11 cellular contexts compared by ENCODE assay signal in genomic region chr3:112376996-112377395, GRCh38. TPM values are rescaled to one million over a fixed set of nuclear protein-coding genes. Genes with fewer than 3 reads are reported as not detected.
A peak's percentile ranks its signal among the peaks of the same experiment; 100 is the strongest.
DNase-seq lines count a peak whose midpoint lies in the region; TF ChIP-seq lines count a peak whose summit lies in the region.
"Had no signal": no experiment of that assay in that cellular context is flagged by ENCODE, and none has a peak within 500 bp of the region (broad histone marks: within the 10 kb centered on the region; RNA-seq: fewer than 3 reads in every experiment).

No MANE protein-coding gene starts in this region.

- H3K9me3 Mint-ChIP-seq in immature natural killer cell: no peaks in the 10 kb centered on the region
- H3K9me3 Mint-ChIP-seq: CD8-positive, alpha-beta T cell had no signal

- H3K27me3 Mint-ChIP-seq in immature natural killer cell (ENCODE audit: low read depth in 3 of 3): peaks cover 0 to 2% (median 0%) of the 10 kb centered on the region in 3 donors
- H3K27me3 Mint-ChIP-seq: activated CD4-positive, alpha-beta T cell treated with anti-CD3 and anti-CD28 coated beads, Interleukin-2, amount 10 ng/mL, durations not matched to agents 7 days and 5 days; activated naive CD8-positive, alpha-beta T cell treated with anti-CD3 and anti-CD28 coated beads, Interleukin-2, amount 10 ng/mL, durations not matched to agents 7 days and 5 days had no signal

- H3K4me1 Mint-ChIP-seq in immature natural killer cell: peaks cover 0 to 1% of the 10 kb centered on the region in 2 donors

- H3K36me3 Mint-ChIP-seq in immature natural killer cell: no peaks in the 10 kb centered on the region
- H3K36me3 Mint-ChIP-seq: CD8-positive, alpha-beta T cell had no signal

- H3K4me3 ChIP-seq in fibroblast of mammary gland (ENCODE audit: control insufficient read depth, low read depth, low read length): no peak overlapping the region

- H3K27ac Mint-ChIP-seq in immature natural killer cell: no peak overlapping the region
- H3K27ac Mint-ChIP-seq: activated CD4-positive, alpha-beta T cell treated with anti-CD3 and anti-CD28 coated beads, Interleukin-2, amount 10 ng/mL, durations not matched to agents 7 days and 5 days; activated naive CD8-positive, alpha-beta T cell treated with anti-CD3 and anti-CD28 coated beads, Interleukin-2, amount 10 ng/mL, durations not matched to agents 7 days and 5 days; CD8-positive, alpha-beta T cell had no signal

- no peak overlapping the region for H3K4me3 Mint-ChIP-seq in immature natural killer cell
- H3K4me3 Mint-ChIP-seq: activated CD4-positive, alpha-beta T cell treated with anti-CD3 and anti-CD28 coated beads, Interleukin-2, amount 10 ng/mL, durations not matched to agents 7 days and 5 days; activated naive CD8-positive, alpha-beta T cell treated with anti-CD3 and anti-CD28 coated beads, Interleukin-2, amount 10 ng/mL, durations not matched to agents 7 days and 5 days; CD8-positive, alpha-beta T cell had no signal

- no peak for TF ChIP-seq CTCF in fibroblast of mammary gland (conservative IDR thresholded peaks at IDR 0.05; ENCODE audit: control insufficient read depth, insufficient read depth, low read depth, low read length)
- no peak for TF ChIP-seq CTCF in GM10266 (IDR thresholded peaks at IDR 0.05; ENCODE audit: control insufficient read depth, insufficient read depth, low read depth, missing control alignments)

- DNase-seq in GF-D8 (lab: John Stamatoyannopoulos, UW) (peak; percentile 26), OCI-M1 (lab: John Stamatoyannopoulos, UW) (peak; percentile 59), fibroblast of mammary gland (ENCODE audit: low read depth) (peak; percentile 78), non-pigmented ciliary epithelial cell (ENCODE audit: low read depth) (peak; percentile 65), GM10266 (ENCODE audit: extremely low spot score) (no peak), NCI-H748 (lab: John Stamatoyannopoulos, UW; ENCODE audit: unreplicated experiment) (no peak), immature natural killer cell (no peak), T-helper 1 cell (no peak)
- DNase-seq: activated CD4-positive, alpha-beta T cell treated with anti-CD3 and anti-CD28 coated beads, Interleukin-2, amount 10 ng/mL, durations not matched to agents 7 days and 5 days; activated naive CD8-positive, alpha-beta T cell treated with anti-CD3 and anti-CD28 coated beads, Interleukin-2, amount 10 ng/mL, durations not matched to agents 7 days and 5 days; CD8-positive, alpha-beta T cell had no signal

RNA-seq across cellular contexts. Expression of gene CD200, which starts 44.0 kb away (rescaled TPM):
- polyA plus RNA-seq in immature natural killer cell: under 1 TPM in 2 of 3 donors, not detected in 1; 0.11 to 0.20 TPM

Comparison
In these comparisons a context has a peak if more than half of its experiments do, and no peak if none do; other contexts are left out.
1. DNase-seq: peak in GF-D8 (single experiment), OCI-M1 (single experiment), fibroblast of mammary gland (single experiment) and non-pigmented ciliary epithelial cell (single experiment); none in GM10266 (single experiment), NCI-H748 (single experiment), immature natural killer cell (0 of 3) and T-helper 1 cell (0 of 5).